1 cellular context compared by ENCODE assay signal in the genomic region with DNA sequence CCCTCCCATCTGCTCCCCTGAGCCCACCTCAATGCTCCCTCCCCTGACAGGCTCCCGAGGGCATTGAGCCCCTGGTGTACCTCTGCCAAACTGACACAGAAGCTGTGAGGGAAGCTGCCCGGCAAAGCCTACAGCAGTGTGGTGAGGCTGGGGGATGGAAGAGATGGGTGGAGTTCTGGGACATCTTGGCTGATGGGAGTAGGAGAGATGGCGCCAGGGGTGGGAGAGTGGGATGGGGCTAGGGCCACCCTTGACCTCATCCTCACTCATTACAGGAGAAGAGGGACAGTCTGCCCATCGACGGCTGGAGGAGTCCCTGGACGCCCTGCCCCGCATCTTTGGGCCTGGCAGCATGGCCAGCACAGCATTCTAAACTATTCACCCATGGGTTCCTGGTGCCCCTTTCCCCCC.
TF ChIP-seq lines count a peak whose summit lies in the region.

No MANE protein-coding gene starts in this region.

TF ChIP-seq in GM12878, 131 proteins besides CTCF, POLR2A, EP300 and RAD21:
- no peak for TF ChIP-seq LARP7 (IDR thresholded peaks at IDR 0.05)
- TF ChIP-seq POLR2AphosphoS5 (IDR thresholded peaks at IDR 0.05; ENCODE audit: low read length) = no peak
- TF ChIP-seq, protein P1, sequence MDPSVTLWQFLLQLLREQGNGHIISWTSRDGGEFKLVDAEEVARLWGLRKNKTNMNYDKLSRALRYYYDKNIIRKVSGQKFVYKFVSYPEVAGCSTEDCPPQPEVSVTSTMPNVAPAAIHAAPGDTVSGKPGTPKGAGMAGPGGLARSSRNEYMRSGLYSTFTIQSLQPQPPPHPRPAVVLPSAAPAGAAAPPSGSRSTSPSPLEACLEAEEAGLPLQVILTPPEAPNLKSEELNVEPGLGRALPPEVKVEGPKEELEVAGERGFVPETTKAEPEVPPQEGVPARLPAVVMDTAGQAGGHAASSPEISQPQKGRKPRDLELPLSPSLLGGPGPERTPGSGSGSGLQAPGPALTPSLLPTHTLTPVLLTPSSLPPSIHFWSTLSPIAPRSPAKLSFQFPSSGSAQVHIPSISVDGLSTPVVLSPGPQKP (IDR thresholded peaks at IDR 0.05; ENCODE audit: low read depth, low read length) = no peak
- no peak for TF ChIP-seq ZNF207 (IDR thresholded peaks at IDR 0.05; ENCODE audit: borderline replicate concordance)
- TF ChIP-seq, protein P2, sequence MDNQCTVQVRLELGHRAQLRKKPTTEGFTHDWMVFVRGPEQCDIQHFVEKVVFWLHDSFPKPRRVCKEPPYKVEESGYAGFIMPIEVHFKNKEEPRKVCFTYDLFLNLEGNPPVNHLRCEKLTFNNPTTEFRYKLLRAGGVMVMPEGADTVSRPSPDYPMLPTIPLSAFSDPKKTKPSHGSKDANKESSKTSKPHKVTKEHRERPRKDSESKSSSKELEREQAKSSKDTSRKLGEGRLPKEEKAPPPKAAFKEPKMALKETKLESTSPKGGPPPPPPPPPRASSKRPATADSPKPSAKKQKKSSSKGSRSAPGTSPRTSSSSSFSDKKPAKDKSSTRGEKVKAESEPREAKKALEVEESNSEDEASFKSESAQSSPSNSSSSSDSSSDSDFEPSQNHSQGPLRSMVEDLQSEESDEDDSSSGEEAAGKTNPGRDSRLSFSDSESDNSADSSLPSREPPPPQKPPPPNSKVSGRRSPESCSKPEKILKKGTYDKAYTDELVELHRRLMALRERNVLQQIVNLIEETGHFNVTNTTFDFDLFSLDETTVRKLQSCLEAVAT (IDR thresholded peaks at IDR 0.05) = no peak
